Comparison of ENCODE assay signal across 8 cellular contexts in the genomic region with DNA sequence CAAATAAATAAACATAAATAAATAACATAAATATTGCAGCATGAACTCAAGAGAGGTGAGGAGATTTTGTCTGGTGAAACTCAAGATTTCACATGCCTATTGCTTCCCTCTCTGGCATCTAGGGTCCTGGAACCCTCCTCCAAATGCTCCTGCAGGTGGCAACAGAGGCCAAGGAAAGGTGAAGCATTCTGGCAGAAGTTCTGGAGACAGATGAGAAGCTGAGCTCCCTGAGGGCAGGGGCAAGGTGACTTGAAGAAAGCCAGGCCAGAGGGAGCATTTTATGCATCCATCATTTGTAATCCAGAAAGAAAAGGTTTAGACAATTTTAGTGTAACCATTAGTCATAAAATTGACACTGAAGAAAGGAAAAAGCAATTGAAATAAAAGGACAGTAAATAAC.
DNase-seq lines count a peak whose midpoint lies in the region; ATAC-seq lines count a peak whose summit lies in the region.

No MANE protein-coding gene starts in this region.

- in situ Hi-C loops in Caki2 (cut with HindIII; ENCODE audit: low pct_unique_long_range_greater_than_20kb, low sequenced_read_pairs), result no loop called here

- DNase-seq in Caki2 (ENCODE audit: low read depth) (peak; percentile 18), NOMO-1 treated with DMSO at 0.1 percent for 48 hours (lab: John Stamatoyannopoulos, UW; ENCODE audit: unreplicated experiment) (peak; percentile 52), glomerular visceral epithelial cell (ENCODE audit: extremely low spot score) (peak; percentile 40), epidermal melanocyte (ENCODE audit: insufficient read length, low spot score) (no peak)
- DNase-seq in activated T-cell treated with anti-CD3 and anti-CD28 coated beads, Interleukin-2, amount 50 U/mL, for 72 hours, result peak; percentile 66 to 67
- DNase-seq in stimulated activated CD4-positive, alpha-beta T cell treated with anti-CD3 and anti-CD28 coated beads, Interleukin-12 subunit alpha, Interleukin-12 subunit beta, amount 100 ng/mL, for 4 hours, result peak; percentile 49

- H3K4me3 Mint-ChIP-seq in activated T-cell treated with anti-CD3 and anti-CD28 coated beads, Interleukin-2, amount 50 U/mL, for 72 hours, result no peak overlapping the region

- peaks cover 47% of the 10 kb centered on the region for H3K4me1 Mint-ChIP-seq in activated T-cell treated with anti-CD3 and anti-CD28 coated beads, Interleukin-2, amount 50 U/mL, for 72 hours (ENCODE audit: low read depth)

- no peaks in the 10 kb centered on the region for H3K9me3 Mint-ChIP-seq in activated T-cell treated with anti-CD3 and anti-CD28 coated beads, Interleukin-2, amount 50 U/mL, for 72 hours

- ATAC-seq in HG02885 (IDR thresholded peaks at IDR 0.05; ENCODE audit: poor library complexity, unreplicated experiment) (peak; percentile 20), HG03139 (IDR thresholded peaks at IDR 0.05; ENCODE audit: unreplicated experiment) (no peak)
- ATAC-seq in activated T-cell treated with anti-CD3 and anti-CD28 coated beads, Interleukin-2, amount 50 U/mL, for 72 hours (replicated peaks in 1 of 2), result no peak

- no peaks in the 10 kb centered on the region for H3K27me3 Mint-ChIP-seq in activated T-cell treated with anti-CD3 and anti-CD28 coated beads, Interleukin-2, amount 50 U/mL, for 72 hours (ENCODE audit: low read depth)

- H3K36me3 Mint-ChIP-seq in activated T-cell treated with anti-CD3 and anti-CD28 coated beads, Interleukin-2, amount 50 U/mL, for 72 hours (ENCODE audit: insufficient read depth in 2 of 2), result no peaks in the 10 kb centered on the region

- no peak overlapping the region for H3K27ac Mint-ChIP-seq in activated T-cell treated with anti-CD3 and anti-CD28 coated beads, Interleukin-2, amount 50 U/mL, for 72 hours
